In genomic region chr17:77468897-77469296, GRCh38 we compare ENCODE assay signal across 16 cellular contexts.
DNase-seq lines count a peak whose midpoint lies in the region; ATAC-seq, FAIRE-seq and TF ChIP-seq lines count a peak whose summit lies in the region.
"Had no signal": no experiment of that assay in that cellular context is flagged by ENCODE, and none has a peak within 500 bp of the region (broad histone marks: within the 10 kb centered on the region; RNA-seq: fewer than 3 reads in every experiment).

No MANE protein-coding gene starts in this region.

- no peak overlapping the region for H2BK20ac ChIP-seq in H1 (ENCODE audit: low read length)

- H3K9me3 ChIP-seq in Panc1 (ENCODE audit: control insufficient read depth, insufficient read depth, low read depth, low read length) (no peaks in the 10 kb centered on the region), H1 (ENCODE audit: insufficient read depth in 2 of 2, low read depth in 1 of 2, low read length in 1 of 2) (no peaks in the 10 kb centered on the region), osteoblast (ENCODE audit: low read depth, low read length) (no peaks in the 10 kb centered on the region)

- no peak overlapping the region for H2BK120ac ChIP-seq in H1 (replicated peaks; ENCODE audit: low read depth, low read length)

- H3K4me3 ChIP-seq in Panc1 (ENCODE audit: low read depth in 2 of 2, low read length in 2 of 2) (no peak overlapping the region), H1 (ENCODE audit: extremely low read depth in 1 of 4, insufficient read depth in 2 of 4, low read depth in 3 of 4, low read length in 4 of 4) (no peak overlapping the region), osteoblast (ENCODE audit: insufficient read depth, low read length) (no peak overlapping the region)
- H3K4me3 ChIP-seq: PC-9 had no signal

- TF ChIP-seq CTCF in Panc1 (IDR thresholded peaks at IDR 0.05) (no peak), H1 (IDR thresholded peaks at IDR 0.05; ENCODE audit: control extremely low read depth in 1 of 3, insufficient read depth in 1 of 3, low read depth in 1 of 3, low read length in 3 of 3) (no peak), osteoblast (IDR thresholded peaks at IDR 0.05; ENCODE audit: extremely low read depth, low read depth, low read length) (no peak)

- peaks cover 70% of the 10 kb centered on the region for H3K36me3 Mint-ChIP-seq in T-helper 2 cell treated with Interferon-gamma antibody and Interleukin-4, amounts not matched to agents 5 μg/mL and 100 μg/mL, for 36 hours (ENCODE audit: low read depth)

- peak overlapping the region; percentile 41 for H3K4ac ChIP-seq in H1 (replicated peaks; ENCODE audit: insufficient read length, low read depth, low read length)

- H3K79me1 ChIP-seq in H1 (ENCODE audit: low read depth, low read length): peaks cover 20% of the 10 kb centered on the region

- peaks cover 13% of the 10 kb centered on the region; the same call in 1 of the 2 replicates for H3K23me2 ChIP-seq in H1 (ENCODE audit: low read depth, low read length)

- H2AK5ac ChIP-seq in H1 (ENCODE audit: low read depth, low read length): peak overlapping the region; percentile 75

- no peaks in the 10 kb centered on the region for H3K27me3 Mint-ChIP-seq in T-helper 2 cell treated with Interferon-gamma antibody and Interleukin-4, amounts not matched to agents 5 μg/mL and 100 μg/mL, for 36 hours (ENCODE audit: low read depth)

- POLR2A ChIA-PET in Panc1 (lab: Charles Lee) (no interaction called here), H1 (lab: Charles Lee; ENCODE audit: partially characterized antibody) (interaction anchor here (1.2 kb wide), 2 partner anchors 17 to 28 kb away, joined by 3 to 4 read pairs; no protein-coding TSS in a partner anchor)

- H3K4me2 ChIP-seq in H1 (ENCODE audit: insufficient read depth in 1 of 2, low read depth in 2 of 2, low read length in 2 of 2): no peak overlapping the region
- H3K4me2 ChIP-seq in osteoblast (ENCODE audit: insufficient read depth, low read length): no peak overlapping the region
- H3K4me2 ChIP-seq: PC-9 had no signal

- H4K8ac ChIP-seq in H1 (ENCODE audit: extremely low read depth, insufficient read depth, low read length): no peak overlapping the region

- no peak for DNase-seq in T-helper 2 cell treated with Interferon-gamma antibody and Interleukin-4, amounts not matched to agents 5 μg/mL and 100 μg/mL, for 36 hours (ENCODE audit: low spot score)
- DNase-seq in T-helper 2 cell (no peak), Panc1 (ENCODE audit: low read depth, low spot score) (no peak), H1 (ENCODE audit: low read depth in 1 of 2, low spot score in 2 of 2) (no peak), osteoblast (ENCODE audit: insufficient read length, low spot score, missing footprints) (peak; percentile 85), A172 (ENCODE audit: low spot score) (no peak), hippocampal formation (lab: John Stamatoyannopoulos, UW) (no peak)
- DNase-seq: 8988T, foreskin melanocyte, IMR-90, NCI-H1417 treated with DMSO at 0.1 percent for 48 hours, PC-9, T1000 had no signal

- peaks cover 81% of the 10 kb centered on the region for H3K4me1 Mint-ChIP-seq in T-helper 2 cell treated with Interferon-gamma antibody and Interleukin-4, amounts not matched to agents 5 μg/mL and 100 μg/mL, for 36 hours (ENCODE audit: low read depth)

- no peak overlapping the region for H3K9ac ChIP-seq in H1 (replicated peaks in 1 of 4; ENCODE audit: extremely low read depth in 1 of 4, low read depth in 3 of 4, low read length in 3 of 4)

- peak overlapping the region; percentile 38; the same call in 1 of the 2 replicates for H3K18ac ChIP-seq in H1 (ENCODE audit: extremely low read depth, low read length)

- ATAC-seq in Panc1: peak; percentile 7; the same call in 1 of the 2 replicates
- no peak for ATAC-seq in HG02852 (IDR thresholded peaks at IDR 0.05; ENCODE audit: unreplicated experiment)
- ATAC-seq: sciatic nerve had no signal

- intact Hi-C loops in Panc1 (cut with micrococcal nuclease; ENCODE audit: unreplicated experiment): no loop called here

- CTCF ChIA-PET in Panc1 (lab: Charles Lee): no interaction called here
- CTCF ChIA-PET in H1 (lab: Charles Lee; ENCODE audit: partially characterized antibody): interaction anchor here (0.8 to 1.6 kb wide), 7 partner anchors 11 to 93 kb away, joined by 3 to 4 read pairs (median 3); no protein-coding TSS in a partner anchor

- H3K36me3 ChIP-seq in Panc1 (ENCODE audit: control insufficient read depth, insufficient read depth, low read length) (0 out of 2 replicates have a peak, but pooled peaks cover 4% of the 10 kb centered on the region), H1 (ENCODE audit: control insufficient read depth in 2 of 4, insufficient read depth in 4 of 4, low read length in 3 of 4) (peaks cover 0 to 6% (median 2%) of the 10 kb centered on the region in 4 experiments; a peak in 4 of 8 replicates), osteoblast (ENCODE audit: insufficient read depth, low read length) (peaks cover 19% of the 10 kb centered on the region)

- peak overlapping the region; percentile 38 for H4K91ac ChIP-seq in H1 (replicated peaks; ENCODE audit: insufficient read length, low read length)

- H3K4me1 ChIP-seq in Panc1 (ENCODE audit: control insufficient read depth, insufficient read depth, low read length): peaks cover 49% of the 10 kb centered on the region
- H3K4me1 ChIP-seq in H1 (replicated peaks in 1 of 4; ENCODE audit: control insufficient read depth in 3 of 4, insufficient read depth in 4 of 4, low read length in 3 of 4): peaks cover 41 to 61% (median 49%) of the 10 kb centered on the region in 4 experiments
- H3K4me1 ChIP-seq in osteoblast (ENCODE audit: insufficient read depth, low read length): peaks cover 53% of the 10 kb centered on the region

- H3K4me3 Mint-ChIP-seq in T-helper 2 cell treated with Interferon-gamma antibody and Interleukin-4, amounts not matched to agents 5 μg/mL and 100 μg/mL, for 36 hours: peak overlapping the region; percentile 41

- peak overlapping the region; percentile 70 for H3K27ac Mint-ChIP-seq in T-helper 2 cell treated with Interferon-gamma antibody and Interleukin-4, amounts not matched to agents 5 μg/mL and 100 μg/mL, for 36 hours

- 93% methylated on average over 7 of the region's 7 CpGs; no CpG with 5 or more reads in 1 of the 2 experiments for WGBS in H1 (ENCODE audit: extremely low coverage in 1 of 2, insufficient coverage in 1 of 2, insufficient read length in 1 of 2, insufficient replicate concordance in 2 of 2, low coverage in 1 of 2, low lambda C conversion rate in 2 of 2, missing lambda C conversion rate in 1 of 2), 2 experiments

- H4K20me1 ChIP-seq in H1 (replicated peaks in 1 of 2; ENCODE audit: control insufficient read depth in 1 of 2, insufficient read depth in 2 of 2, low read length in 2 of 2): peaks cover 0 to 14% of the 10 kb centered on the region in 2 experiments
- peaks cover 93% of the 10 kb centered on the region for H4K20me1 ChIP-seq in osteoblast (ENCODE audit: insufficient read depth, low read length)

- 0 out of 2 replicates have a peak overlapping the region, but pooled peaks have one; percentile 3 for H2BK5ac ChIP-seq in H1 (ENCODE audit: low read depth, low read length)

- no TSS peak for BruUV-seq in Panc1 (replicated peaks; lab: Mats Ljungman, UMichigan)

- no peak overlapping the region for H2BK15ac ChIP-seq in H1 (ENCODE audit: low read length)

- H4K5ac ChIP-seq in H1 (ENCODE audit: insufficient read length, low read depth, low read length): no peak overlapping the region

- in situ Hi-C loops in Panc1 (cut with HindIII; ENCODE audit: low pct_unique_long_range_greater_than_20kb, low sequenced_read_pairs): no loop called here

- TF ChIP-seq EP300 in H1 (IDR thresholded peaks at IDR 0.05; ENCODE audit: borderline replicate concordance in 1 of 2, low read depth in 2 of 2, low read length in 2 of 2): no peak

- no peak overlapping the region for H3K56ac ChIP-seq in H1 (replicated peaks; ENCODE audit: insufficient read length, low read depth, low read length)

- no peak overlapping the region for H3K14ac ChIP-seq in H1 (ENCODE audit: insufficient read length)

- H2BK12ac ChIP-seq in H1 (ENCODE audit: low read depth, low read length): no peak overlapping the region; the same call in 1 of the 2 replicates

- H3K27ac ChIP-seq in Panc1 (ENCODE audit: low read length) (no peak overlapping the region), H1 (ENCODE audit: low read depth, low read length) (peak overlapping the region; percentile 35; the same call in 1 of the 2 replicates), osteoblast (ENCODE audit: low read depth, low read length) (no peak overlapping the region)
- H3K27ac ChIP-seq: PC-9 had no signal

- H3K27me3 ChIP-seq in Panc1 (ENCODE audit: control insufficient read depth, insufficient read depth, low read length) (no peaks in the 10 kb centered on the region), H1 (replicated peaks in 1 of 4; ENCODE audit: control insufficient read depth in 3 of 4, extremely low read depth in 1 of 4, insufficient read depth in 3 of 4, low read length in 3 of 4) (no peaks in the 10 kb centered on the region), osteoblast (ENCODE audit: insufficient read depth, low read length) (no peaks in the 10 kb centered on the region)

- no peak for FAIRE-seq in H1 (lab: Jason Lieb, UNC)
- FAIRE-seq: islet of Langerhans had no signal

- H2AFZ ChIP-seq in H1 (ENCODE audit: low read length) (no peak overlapping the region), osteoblast (ENCODE audit: low read length) (no peak overlapping the region)
- H2AFZ ChIP-seq: PC-9 had no signal

- TF ChIP-seq POLR2A in H1 (IDR thresholded peaks at IDR 0.05; ENCODE audit: control extremely low read depth in 1 of 2, low read depth in 2 of 2, low read length in 2 of 2): no peak

- no peak overlapping the region for H3K23ac ChIP-seq in H1 (ENCODE audit: insufficient read length)

- TF ChIP-seq RAD21 in H1 (IDR thresholded peaks at IDR 0.05 in 1 of 2, conservative IDR thresholded peaks at IDR 0.05 in 1 of 2; ENCODE audit: low read depth in 2 of 2, low read length in 2 of 2): no peak

- H3K9me3 Mint-ChIP-seq in T-helper 2 cell treated with Interferon-gamma antibody and Interleukin-4, amounts not matched to agents 5 μg/mL and 100 μg/mL, for 36 hours: no peaks in the 10 kb centered on the region

- H3K79me2 ChIP-seq in H1 (ENCODE audit: control insufficient read depth in 1 of 2, insufficient read depth in 2 of 2, low read length in 2 of 2): peaks cover 0 to 65% of the 10 kb centered on the region in 2 experiments; a peak in 3 of 4 replicates
- H3K79me2 ChIP-seq in osteoblast (ENCODE audit: insufficient read depth, low read length): peaks cover 97% of the 10 kb centered on the region

TF ChIP-seq in H1, 55 proteins besides CTCF, POLR2A, EP300 and RAD21 (continues in another document):
- TF ChIP-seq POU5F1 (IDR thresholded peaks at IDR 0.05; ENCODE audit: low read depth, low read length) (no peak), FOSL1 (IDR thresholded peaks at IDR 0.05; ENCODE audit: insufficient read depth, low read depth, low read length) (no peak), JUND (IDR thresholded peaks at IDR 0.05; ENCODE audit: low read length) (no peak), NRF1 (IDR thresholded peaks at IDR 0.05; ENCODE audit: low read depth, low read length) (no peak), EGR1 (IDR thresholded peaks at IDR 0.05; ENCODE audit: borderline replicate concordance, low read depth, low read length) (no peak), GTF2F1 (IDR thresholded peaks at IDR 0.05; ENCODE audit: borderline replicate concordance, low read depth, low read length) (no peak), SAP30 (IDR thresholded peaks at IDR 0.05; ENCODE audit: insufficient read depth, insufficient replicate concordance, low read length) (no peak)
